In the genomic region with DNA sequence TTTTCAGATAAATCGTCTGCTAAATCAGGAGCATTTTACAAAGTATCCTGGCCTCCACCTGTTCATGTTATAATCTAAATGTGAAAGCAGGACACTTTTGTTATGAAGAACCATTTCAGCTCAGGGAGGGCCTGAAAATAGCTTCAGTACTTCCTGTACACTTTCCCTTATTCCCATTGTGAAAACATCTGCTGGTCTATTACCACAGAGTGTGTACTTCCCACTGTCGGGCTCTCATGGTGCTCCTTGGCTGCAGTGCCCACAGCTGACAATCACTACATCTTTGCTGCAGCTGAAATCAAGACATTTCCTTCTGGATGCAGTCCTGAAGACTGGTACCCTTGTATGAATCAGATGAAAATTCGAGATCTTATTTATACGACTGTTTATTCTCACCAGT, we compare ENCODE assay signal across 16 cellular contexts.
DNase-seq lines count a peak whose midpoint lies in the region; ATAC-seq, FAIRE-seq and TF ChIP-seq lines count a peak whose summit lies in the region.
"Had no signal": no experiment of that assay in that cellular context is flagged by ENCODE, and none has a peak within 500 bp of the region (broad histone marks: within the 10 kb centered on the region; RNA-seq: fewer than 3 reads in every experiment).

No MANE protein-coding gene starts in this region.

- CTCF ChIA-PET in activated CD8-positive, alpha-beta memory T cell treated with anti-CD3 and anti-CD28 coated beads, Interleukin-2, amount 10 ng/mL, durations not matched to agents 7 days and 5 days (lab: Charles Lee) = interaction anchor here (1.1 to 3.1 kb wide), 2 partner anchors 9 to 110 kb away, joined by 3 to 14 read pairs; no protein-coding TSS in a partner anchor

- H3K4me1 ChIP-seq in neutrophil (ENCODE audit: control insufficient read depth in 1 of 2, insufficient read depth in 1 of 2, low read depth in 1 of 2, low read length in 1 of 2) = peaks cover 50 to 55% of the 10 kb centered on the region in 2 experiments

- no peak for TF ChIP-seq CTCF in neutrophil (IDR thresholded peaks at IDR 0.05)

- H3K27me3 ChIP-seq in neutrophil = no peaks in the 10 kb centered on the region

- no peak for ATAC-seq in activated CD8-positive, alpha-beta memory T cell treated with anti-CD3 and anti-CD28 coated beads, Interleukin-2, amount 10 ng/mL, durations not matched to agents 7 days and 5 days
- ATAC-seq: activated CD8-positive, alpha-beta T cell treated with anti-CD3 and anti-CD28 coated beads, Interleukin-2, amount 10 ng/mL, durations not matched to agents 7 days and 5 days had no signal

- H3K4me3 ChIP-seq in neutrophil (ENCODE audit: low read depth in 1 of 2, low read length in 1 of 2) = no peak overlapping the region
- H3K4me3 ChIP-seq: coronary artery had no signal

- peaks cover 25% of the 10 kb centered on the region for H3K36me3 Mint-ChIP-seq in activated CD8-positive, alpha-beta memory T cell treated with anti-CD3 and anti-CD28 coated beads, Interleukin-2, amount 10 ng/mL, durations not matched to agents 7 days and 5 days

- DNase-seq in NCI-H1092 treated with DMSO at 0.1 percent for 48 hours (lab: John Stamatoyannopoulos, UW) (peak; percentile 20), NCI-H1092 (lab: John Stamatoyannopoulos, UW) (no peak), GM19239 (ENCODE audit: insufficient read length, low spot score) (no peak), SHP77 treated with DMSO at 0.1 percent for 48 hours (lab: John Stamatoyannopoulos, UW) (peak; percentile 20), frontal cortex (ENCODE audit: low spot score in 2 of 2) (no peak), SW480 (ENCODE audit: low spot score) (no peak)
- DNase-seq in activated CD8-positive, alpha-beta memory T cell treated with anti-CD3 and anti-CD28 coated beads, Interleukin-2, amount 10 ng/mL, durations not matched to agents 7 days and 5 days = no peak
- DNase-seq: activated CD8-positive, alpha-beta T cell treated with anti-CD3 and anti-CD28 coated beads, Interleukin-2, amount 10 ng/mL, durations not matched to agents 7 days and 5 days; aorta; H9; mesendoderm; stimulated activated CD4-positive, alpha-beta T cell treated with anti-CD3 and anti-CD28 coated beads, Interleukin-4, amount 100 ng/mL, for 4 hours had no signal

- peak overlapping the region; percentile 45 for H3K27ac ChIP-seq in neutrophil
- H3K27ac ChIP-seq: coronary artery had no signal

- H3K9me3 Mint-ChIP-seq in activated CD8-positive, alpha-beta memory T cell treated with anti-CD3 and anti-CD28 coated beads, Interleukin-2, amount 10 ng/mL, durations not matched to agents 7 days and 5 days (ENCODE audit: low read depth) = no peaks in the 10 kb centered on the region

- peaks cover 10% of the 10 kb centered on the region for H3K4me1 Mint-ChIP-seq in activated CD8-positive, alpha-beta memory T cell treated with anti-CD3 and anti-CD28 coated beads, Interleukin-2, amount 10 ng/mL, durations not matched to agents 7 days and 5 days
- H3K4me1 Mint-ChIP-seq: H9 had no signal

- H3K27me3 Mint-ChIP-seq in activated CD8-positive, alpha-beta memory T cell treated with anti-CD3 and anti-CD28 coated beads, Interleukin-2, amount 10 ng/mL, durations not matched to agents 7 days and 5 days = no peaks in the 10 kb centered on the region

- no peak overlapping the region for H3K4me3 Mint-ChIP-seq in activated CD8-positive, alpha-beta memory T cell treated with anti-CD3 and anti-CD28 coated beads, Interleukin-2, amount 10 ng/mL, durations not matched to agents 7 days and 5 days
- H3K4me3 Mint-ChIP-seq: activated CD8-positive, alpha-beta T cell treated with anti-CD3 and anti-CD28 coated beads, Interleukin-2, amount 10 ng/mL, durations not matched to agents 7 days and 5 days; H9 had no signal

- H3K9me3 ChIP-seq in neutrophil = no peaks in the 10 kb centered on the region

- peak; percentile 23 for FAIRE-seq in GM19239 (lab: Jason Lieb, UNC)
- FAIRE-seq in frontal cortex (lab: Jason Lieb, UNC) = no peak
- FAIRE-seq: G401.6, TTC549 had no signal

- no peak overlapping the region for H3K27ac Mint-ChIP-seq in activated CD8-positive, alpha-beta memory T cell treated with anti-CD3 and anti-CD28 coated beads, Interleukin-2, amount 10 ng/mL, durations not matched to agents 7 days and 5 days
- H3K27ac Mint-ChIP-seq: activated CD8-positive, alpha-beta T cell treated with anti-CD3 and anti-CD28 coated beads, Interleukin-2, amount 10 ng/mL, durations not matched to agents 7 days and 5 days; H9 had no signal

- H3K36me3 ChIP-seq in neutrophil = peaks cover 51% of the 10 kb centered on the region

Comparison
In these comparisons a context has a peak if more than half of its experiments do, and no peak if none do; other contexts are left out.
1. DNase-seq: peak in NCI-H1092 treated with DMSO at 0.1 percent for 48 hours (single experiment) and SHP77 treated with DMSO at 0.1 percent for 48 hours (single experiment); none in NCI-H1092 (single experiment), GM19239 (single experiment), frontal cortex (0 of 2), activated CD8-positive, alpha-beta memory T cell treated with anti-CD3 and anti-CD28 coated beads, Interleukin-2, amount 10 ng/mL, durations not matched to agents 7 days and 5 days (single experiment) and SW480 (single experiment).